In genomic region chr12:51409846-51410245, GRCh38 we compare ENCODE assay signal across 29 cellular contexts.
"Had no signal": no experiment of that assay in that cellular context is flagged by ENCODE, and none has a peak within 500 bp of the region (broad histone marks: within the 10 kb centered on the region; RNA-seq: fewer than 3 reads in every experiment).

No MANE protein-coding gene starts in this region.

- H3K4me3 ChIP-seq: breast epithelium, esophagus squamous epithelium, heart right ventricle, mucosa of descending colon, right lobe of liver, thoracic aorta, uterus had no signal

- H3K9me3 Mint-ChIP-seq: activated CD4-positive, alpha-beta memory T cell treated with anti-CD3 and anti-CD28 coated beads for 36 hours; activated CD4-positive, alpha-beta T cell treated with anti-CD3 and anti-CD28 coated beads, Interleukin-2, amount 10 ng/mL, durations not matched to agents 24 days and 14 days; activated T-cell treated with anti-CD3 and anti-CD28 coated beads, Interleukin-2, amount 50 U/mL, for 4 hours; activated T-helper 17 cell treated with anti-CD3 and anti-CD28 coated beads, Interleukin-2, amount 50 U/mL, for 72 hours; natural killer cell treated with Interleukin-12 subunit alpha and Interleukin-12 subunit beta and Interleukin-15 and Interleukin-18, amount 100 ng/mL, for 72 hours; type B pancreatic cell had no signal

- H3K27me3 ChIP-seq: breast epithelium, esophagus squamous epithelium, neutrophil, right lobe of liver, uterus had no signal

- DNase-seq: activated CD4-positive, alpha-beta memory T cell treated with anti-CD3 and anti-CD28 coated beads for 36 hours; activated CD4-positive, alpha-beta T cell treated with anti-CD3 and anti-CD28 coated beads, Interleukin-2, amount 10 ng/mL, durations not matched to agents 24 days and 14 days; activated CD4-positive, CD25-positive, alpha-beta regulatory T cell treated with anti-CD3 and anti-CD28 coated beads, Interleukin-2, amount 50 U/mL, for 72 hours; activated gamma-delta T cell treated with Interleukin-2 at 50 U/mL for 16 hours; activated naive CD4-positive, alpha-beta T cell treated with anti-CD3 and anti-CD28 coated beads, Interleukin-2, amount 50 U/mL, for 16 hours; activated T-cell treated with anti-CD3 and anti-CD28 coated beads, Interleukin-2, amount 50 U/mL, for 4 hours; dermis blood vessel endothelial cell; effector CD4-positive, alpha-beta T cell; esophagus squamous epithelium; foreskin melanocyte; heart right ventricle; mammary epithelial cell; mucosa of descending colon; right lobe of liver; stimulated activated CD4-positive, alpha-beta T cell treated with anti-CD3 and anti-CD28 coated beads, Interleukin-2, amount 100 ng/mL, for 48 hours; stimulated activated naive CD4-positive, alpha-beta T cell treated with Interleukin-2 at 50 U/mL for 16 hours; T-helper 17 cell; T1000; uterus had no signal

- FAIRE-seq: colon, endometrium had no signal

- H3K4me1 ChIP-seq: breast epithelium, esophagus squamous epithelium, right lobe of liver, uterus had no signal

- H3K4me3 Mint-ChIP-seq: activated CD4-positive, alpha-beta memory T cell treated with anti-CD3 and anti-CD28 coated beads for 36 hours; activated CD4-positive, alpha-beta T cell treated with anti-CD3 and anti-CD28 coated beads, Interleukin-2, amount 10 ng/mL, durations not matched to agents 24 days and 14 days; activated T-cell treated with anti-CD3 and anti-CD28 coated beads, Interleukin-2, amount 50 U/mL, for 4 hours; activated T-helper 17 cell treated with anti-CD3 and anti-CD28 coated beads, Interleukin-2, amount 50 U/mL, for 72 hours; natural killer cell treated with Interleukin-12 subunit alpha and Interleukin-12 subunit beta and Interleukin-15 and Interleukin-18, amount 100 ng/mL, for 72 hours; T-helper 17 cell; type B pancreatic cell had no signal

- H3K4me1 Mint-ChIP-seq: activated T-helper 17 cell treated with anti-CD3 and anti-CD28 coated beads, Interleukin-2, amount 50 U/mL, for 72 hours had no signal

- H3K27me3 Mint-ChIP-seq: activated CD4-positive, alpha-beta memory T cell treated with anti-CD3 and anti-CD28 coated beads for 36 hours; activated T-helper 17 cell treated with anti-CD3 and anti-CD28 coated beads, Interleukin-2, amount 50 U/mL, for 72 hours; natural killer cell treated with Interleukin-12 subunit alpha and Interleukin-12 subunit beta and Interleukin-15 and Interleukin-18, amount 100 ng/mL, for 72 hours; type B pancreatic cell had no signal

- H3K9me3 ChIP-seq: breast epithelium, esophagus squamous epithelium, heart right ventricle, mucosa of descending colon, neutrophil, right lobe of liver, thoracic aorta, uterus had no signal

- H3K36me3 Mint-ChIP-seq: activated CD4-positive, alpha-beta memory T cell treated with anti-CD3 and anti-CD28 coated beads for 36 hours; natural killer cell treated with Interleukin-12 subunit alpha and Interleukin-12 subunit beta and Interleukin-15 and Interleukin-18, amount 100 ng/mL, for 72 hours; type B pancreatic cell had no signal

- H3K27ac ChIP-seq: breast epithelium, epithelial cell of prostate, esophagus squamous epithelium, heart right ventricle, neutrophil, right lobe of liver, thoracic aorta, uterus had no signal

- H3K27ac Mint-ChIP-seq: activated CD4-positive, alpha-beta memory T cell treated with anti-CD3 and anti-CD28 coated beads for 36 hours; activated CD4-positive, alpha-beta T cell treated with anti-CD3 and anti-CD28 coated beads, Interleukin-2, amount 10 ng/mL, durations not matched to agents 24 days and 14 days; activated T-helper 17 cell treated with anti-CD3 and anti-CD28 coated beads, Interleukin-2, amount 50 U/mL, for 72 hours; natural killer cell treated with Interleukin-12 subunit alpha and Interleukin-12 subunit beta and Interleukin-15 and Interleukin-18, amount 100 ng/mL, for 72 hours; progenitor cell of endocrine pancreas; T-helper 17 cell; type B pancreatic cell had no signal

- H3K36me3 ChIP-seq: breast epithelium, esophagus squamous epithelium, heart right ventricle, neutrophil, right lobe of liver, thoracic aorta, uterus had no signal
